ENCODE assay signal across 23 cellular contexts in the genomic region with DNA sequence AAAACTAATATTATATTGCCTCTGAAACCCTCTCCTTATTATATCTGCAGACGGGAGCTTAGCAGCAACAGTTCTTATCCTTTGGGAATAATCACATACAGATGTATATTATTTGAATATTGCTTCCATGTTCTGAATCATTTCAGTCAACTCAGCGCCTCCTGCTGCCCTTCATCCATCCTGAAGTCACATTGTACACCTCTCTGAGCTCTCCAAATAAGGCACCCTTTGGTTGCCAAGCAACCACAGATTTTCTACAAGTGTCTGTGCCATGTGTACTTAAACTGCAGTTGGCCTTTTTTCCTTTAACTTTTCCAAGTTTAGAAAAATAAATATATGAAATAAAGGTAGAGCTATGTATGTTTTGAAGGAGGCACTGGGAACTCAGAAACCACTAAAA.
DNase-seq lines count a peak whose midpoint lies in the region; ATAC-seq and TF ChIP-seq lines count a peak whose summit lies in the region.
"Had no signal": no experiment of that assay in that cellular context is flagged by ENCODE, and none has a peak within 500 bp of the region (broad histone marks: within the 10 kb centered on the region; RNA-seq: fewer than 3 reads in every experiment).

No MANE protein-coding gene starts in this region.

- no peak for TF ChIP-seq POLR2A in lower leg skin (IDR thresholded peaks at IDR 0.05)

- no peaks in the 10 kb centered on the region for H3K4me1 Mint-ChIP-seq in stimulated activated memory B cell treated with anti-CD40 and anti-IgM and Interleukin-4, amounts not matched to agents 10 μg/mL and 1 μg/mL and 100 μg/mL, for 72 hours
- H3K4me1 Mint-ChIP-seq: T-helper 17 cell, WTC11 had no signal

- H3K4me2 ChIP-seq in hepatocyte, result no peak overlapping the region
- H3K4me2 ChIP-seq: BLaER1 treated with 17β-estradiol and CSF1 and Interleukin-3, amounts not matched to agents 10 nM and 100 nM had no signal

- H3K27ac ChIP-seq in hepatocyte, result no peak overlapping the region
- H3K27ac ChIP-seq: BLaER1 treated with 17β-estradiol and CSF1 and Interleukin-3, amounts not matched to agents 10 nM and 100 nM; foreskin keratinocyte; sigmoid colon; tibial artery had no signal

- H3K36me3 Mint-ChIP-seq in stimulated activated memory B cell treated with anti-CD40 and anti-IgM and Interleukin-4, amounts not matched to agents 10 μg/mL and 1 μg/mL and 100 μg/mL, for 72 hours, result no peaks in the 10 kb centered on the region
- H3K36me3 Mint-ChIP-seq: activated CD4-positive, alpha-beta memory T cell treated with anti-CD3 and anti-CD28 coated beads for 36 hours; WTC11 had no signal

- no peaks in the 10 kb centered on the region for H3K27me3 ChIP-seq in hepatocyte
- H3K27me3 ChIP-seq: BLaER1 treated with 17β-estradiol and CSF1 and Interleukin-3, amounts not matched to agents 10 nM and 100 nM; foreskin keratinocyte; sigmoid colon; tibial artery had no signal

- WGBS in hepatocyte (ENCODE audit: low lambda C conversion rate, missing lambda C conversion rate), result 45% methylated on average over 2 of the region's 2 CpGs
- WGBS in lower leg skin, 2 donors, result 44 to 49% methylated on average over 2 of the region's 2 CpGs

- no peak overlapping the region for H2AFZ ChIP-seq in hepatocyte

- H3K27ac Mint-ChIP-seq in stimulated activated memory B cell treated with anti-CD40 and anti-IgM and Interleukin-4, amounts not matched to agents 10 μg/mL and 1 μg/mL and 100 μg/mL, for 72 hours, result no peak overlapping the region
- H3K27ac Mint-ChIP-seq: activated CD4-positive, alpha-beta memory T cell treated with anti-CD3 and anti-CD28 coated beads for 36 hours; natural killer cell treated with Interleukin-12 subunit alpha and Interleukin-12 subunit beta and Interleukin-15 and Interleukin-18, amount 100 ng/mL, for 72 hours; T-helper 17 cell; WTC11 had no signal

- TF ChIP-seq CTCF in hepatocyte (IDR thresholded peaks at IDR 0.05; ENCODE audit: poor library complexity) (peak; percentile 6), lower leg skin (IDR thresholded peaks at IDR 0.05) (no peak)

- H3K4me3 ChIP-seq in hepatocyte (no peak overlapping the region), lower leg skin (ENCODE audit: low read depth, poor library complexity, severe bottlenecking) (no peak overlapping the region)
- H3K4me3 ChIP-seq: BLaER1 treated with 17β-estradiol and CSF1 and Interleukin-3, amounts not matched to agents 10 nM and 100 nM; sigmoid colon; tibial artery had no signal

- H3K4me3 Mint-ChIP-seq in stimulated activated memory B cell treated with anti-CD40 and anti-IgM and Interleukin-4, amounts not matched to agents 10 μg/mL and 1 μg/mL and 100 μg/mL, for 72 hours, result no peak overlapping the region
- H3K4me3 Mint-ChIP-seq: activated CD4-positive, alpha-beta memory T cell treated with anti-CD3 and anti-CD28 coated beads for 36 hours; natural killer cell treated with Interleukin-12 subunit alpha and Interleukin-12 subunit beta and Interleukin-15 and Interleukin-18, amount 100 ng/mL, for 72 hours; T-helper 17 cell; WTC11 had no signal

- peaks cover 10% of the 10 kb centered on the region for H3K9me3 Mint-ChIP-seq in stimulated activated memory B cell treated with anti-CD40 and anti-IgM and Interleukin-4, amounts not matched to agents 10 μg/mL and 1 μg/mL and 100 μg/mL, for 72 hours

- H3K79me2 ChIP-seq in hepatocyte, result no peaks in the 10 kb centered on the region

- no peaks in the 10 kb centered on the region for H4K20me1 ChIP-seq in hepatocyte (ENCODE audit: insufficient read depth, poor library complexity, severe bottlenecking)
- H4K20me1 ChIP-seq: BLaER1 treated with 17β-estradiol and CSF1 and Interleukin-3, amounts not matched to agents 10 nM and 100 nM had no signal

- no peak for ATAC-seq in stimulated activated memory B cell treated with anti-CD40 and anti-IgM and Interleukin-4, amounts not matched to agents 10 μg/mL and 1 μg/mL and 100 μg/mL, for 72 hours
- ATAC-seq: foreskin keratinocyte; natural killer cell treated with Interleukin-12 subunit alpha and Interleukin-12 subunit beta and Interleukin-15 and Interleukin-18, amount 100 ng/mL, for 72 hours; T-helper 17 cell; WTC11 had no signal

- no peaks in the 10 kb centered on the region for H3K9me3 ChIP-seq in hepatocyte (ENCODE audit: low read depth)
- H3K9me3 ChIP-seq: BLaER1 treated with 17β-estradiol and CSF1 and Interleukin-3, amounts not matched to agents 10 nM and 100 nM had no signal

- H3K27me3 Mint-ChIP-seq in stimulated activated memory B cell treated with anti-CD40 and anti-IgM and Interleukin-4, amounts not matched to agents 10 μg/mL and 1 μg/mL and 100 μg/mL, for 72 hours, result no peaks in the 10 kb centered on the region
- H3K27me3 Mint-ChIP-seq: activated CD4-positive, alpha-beta memory T cell treated with anti-CD3 and anti-CD28 coated beads for 36 hours; natural killer cell treated with Interleukin-12 subunit alpha and Interleukin-12 subunit beta and Interleukin-15 and Interleukin-18, amount 100 ng/mL, for 72 hours; T-helper 17 cell had no signal

- H3K9me2 ChIP-seq in hepatocyte (replicated peaks; ENCODE audit: insufficient read depth), result no peaks in the 10 kb centered on the region

- H3K4me1 ChIP-seq in hepatocyte (ENCODE audit: insufficient read depth), result no peaks in the 10 kb centered on the region
- H3K4me1 ChIP-seq: BLaER1 treated with 17β-estradiol and CSF1 and Interleukin-3, amounts not matched to agents 10 nM and 100 nM; foreskin keratinocyte; sigmoid colon had no signal

- DNase-seq in D341Med (ENCODE audit: low spot score), result peak; percentile 50
- DNase-seq in DMS53 (lab: John Stamatoyannopoulos, UW), result peak; percentile 77
- peak; percentile 72 for DNase-seq in NCI-H748 (lab: John Stamatoyannopoulos, UW; ENCODE audit: unreplicated experiment)
- peak; percentile 26 for DNase-seq in hepatocyte (ENCODE audit: low spot score)
- DNase-seq in lower leg skin (ENCODE audit: low spot score in 2 of 2), result no peak
- no peak for DNase-seq in medulla oblongata (ENCODE audit: extremely low spot score)
- DNase-seq: activated CD4-positive, alpha-beta memory T cell treated with anti-CD3 and anti-CD28 coated beads for 36 hours; activated naive CD4-positive, alpha-beta T cell; amniotic stem cell; dermis blood vessel endothelial cell; foreskin keratinocyte; mesendoderm; NCI-H1105; posterior cingulate gyrus; SIG-M5; sigmoid colon; stimulated activated naive CD4-positive, alpha-beta T cell treated with Interleukin-2 at 50 U/mL for 16 hours; T-helper 17 cell; tibial artery had no signal

- intact Hi-C loops in lower leg skin (cut with DNase I; ENCODE audit: low total_unique reads), result no loop called here

- no peaks in the 10 kb centered on the region for H3K36me3 ChIP-seq in hepatocyte (replicated peaks; ENCODE audit: insufficient read depth, low read depth)
- H3K36me3 ChIP-seq: BLaER1 treated with 17β-estradiol and CSF1 and Interleukin-3, amounts not matched to agents 10 nM and 100 nM; sigmoid colon; tibial artery had no signal

Comparison
In these comparisons a context has a peak if more than half of its experiments do, and no peak if none do; other contexts are left out.
1. DNase-seq: peak in D341Med (single experiment), DMS53 (single experiment), NCI-H748 (single experiment) and hepatocyte (single experiment); none in lower leg skin (0 of 2) and medulla oblongata (single experiment).